ENCODE assay signal across 22 cellular contexts in genomic region chr11:19597876-19598275, GRCh38.
DNase-seq lines count a peak whose midpoint lies in the region; ATAC-seq, FAIRE-seq and TF ChIP-seq lines count a peak whose summit lies in the region.
"Had no signal": no experiment of that assay in that cellular context is flagged by ENCODE, and none has a peak within 500 bp of the region (broad histone marks: within the 10 kb centered on the region; RNA-seq: fewer than 3 reads in every experiment).

No MANE protein-coding gene starts in this region.

- FAIRE-seq in astrocyte (lab: Jason Lieb, UNC) (no peak), kidney (lab: Jason Lieb, UNC) (no peak)

- H2AFZ ChIP-seq in mammary epithelial cell (ENCODE audit: low read depth, low read length) (no peak overlapping the region), astrocyte (ENCODE audit: low read depth, low read length) (no peak overlapping the region)

- H3K36me3 Mint-ChIP-seq in MCF 10A (ENCODE audit: insufficient read depth, unreplicated experiment) (no peaks in the 10 kb centered on the region), astrocyte (ENCODE audit: low read depth, unreplicated experiment) (no peaks in the 10 kb centered on the region)
- H3K36me3 Mint-ChIP-seq: activated CD8-positive, alpha-beta memory T cell treated with anti-CD3 and anti-CD28 coated beads, Interleukin-2, amount 10 ng/mL, durations not matched to agents 7 days and 5 days; CD14-positive monocyte had no signal

- BruUV-seq in MCF 10A (replicated peaks; lab: Mats Ljungman, UMichigan) (no TSS peak), mammary epithelial cell (replicated peaks; lab: Mats Ljungman, UMichigan) (no TSS peak)

- no peak overlapping the region for H3K4me3 ChIP-seq in mammary epithelial cell (replicated peaks in 1 of 3; ENCODE audit: insufficient read depth in 1 of 3, low read depth in 2 of 3, low read length in 3 of 3)
- no peak overlapping the region for H3K4me3 ChIP-seq in astrocyte (ENCODE audit: insufficient read depth, low read depth, low read length)
- H3K4me3 ChIP-seq in aorta (ENCODE audit: low read length in 2 of 2), result peak overlapping the region; percentile 9 to 27
- no peak overlapping the region for H3K4me3 ChIP-seq in adrenal gland
- no peak overlapping the region for H3K4me3 ChIP-seq in kidney (ENCODE audit: low read length in 2 of 2)
- H3K4me3 ChIP-seq: breast epithelium, lung, stomach had no signal

- POLR2A ChIA-PET in MCF 10A (lab: Yijun Ruan, JAX), result interaction anchor here (1.3 to 1.5 kb wide), 3 partner anchors 10 to 71 kb away, joined by 3 to 5 read pairs (median 5); no protein-coding TSS in a partner anchor

- intact Hi-C loops in MCF 10A (cut with micrococcal nuclease), result loop anchor here (10.0 kb wide), 1 partner anchor 117 kb away; the partner anchor contains the start of gene NAV2
- intact Hi-C loops in mammary epithelial cell (cut with micrococcal nuclease), result loop anchor here (10.0 kb wide), 1 partner anchor 117 kb away; the partner anchor contains the start of gene NAV2
- intact Hi-C loops in aorta (cut with DNase I), result loop anchor here (2.0 to 5.0 kb wide), 4 partner anchors 74 to 115 kb away; partner anchors contain the start of gene NAV2 (in 2 of the 2)
- intact Hi-C loops in adrenal gland (cut with DNase I), result no loop called here
- intact Hi-C loops in kidney (cut with DNase I), result no loop called here

- CTCF ChIA-PET in MCF 10A (lab: Yijun Ruan, JAX), result interaction anchor here (1.0 to 2.9 kb wide), 4 partner anchors 34 to 67 kb away, joined by 3 to 12 read pairs (median 6); no protein-coding TSS in a partner anchor
- CTCF ChIA-PET in mammary epithelial cell (lab: Charles Lee; ENCODE audit: low non-redundant PET), result no interaction called here

- H3K4me1 Mint-ChIP-seq in MCF 10A (ENCODE audit: insufficient read depth, unreplicated experiment) (peaks cover 39% of the 10 kb centered on the region), astrocyte (ENCODE audit: low read depth, unreplicated experiment) (peaks cover 32% of the 10 kb centered on the region)
- H3K4me1 Mint-ChIP-seq: activated CD8-positive, alpha-beta memory T cell treated with anti-CD3 and anti-CD28 coated beads, Interleukin-2, amount 10 ng/mL, durations not matched to agents 7 days and 5 days had no signal

- H3K4me3 Mint-ChIP-seq in MCF 10A (ENCODE audit: unreplicated experiment), result no peak overlapping the region
- no peak overlapping the region for H3K4me3 Mint-ChIP-seq in astrocyte (ENCODE audit: unreplicated experiment)
- H3K4me3 Mint-ChIP-seq: activated CD8-positive, alpha-beta memory T cell treated with anti-CD3 and anti-CD28 coated beads, Interleukin-2, amount 10 ng/mL, durations not matched to agents 7 days and 5 days; CD14-positive monocyte had no signal

- H3K27ac ChIP-seq in mammary epithelial cell (ENCODE audit: insufficient read depth, low read depth, low read length), result no peak overlapping the region
- H3K27ac ChIP-seq in astrocyte (ENCODE audit: low read depth, low read length), result peak overlapping the region; percentile 95
- H3K27ac ChIP-seq in aorta (ENCODE audit: low read depth in 1 of 2, low read length in 2 of 2), result peak overlapping the region in 1 of 2 donors; percentile 94
- H3K27ac ChIP-seq in adrenal gland, result no peak overlapping the region
- H3K27ac ChIP-seq in kidney (ENCODE audit: low read depth in 2 of 2, low read length in 2 of 2), result no peak overlapping the region
- H3K27ac ChIP-seq: 22Rv1, breast epithelium had no signal

- no peak for DNase-seq in MCF 10A (ENCODE audit: unreplicated experiment)
- no peak for DNase-seq in mammary epithelial cell
- DNase-seq in astrocyte (ENCODE audit: low read depth), result no peak
- peak; percentile 97 for DNase-seq in myocyte (ENCODE audit: low read depth)
- DNase-seq in aorta, result peak; percentile 59 to 80
- DNase-seq in adrenal gland, result no peak
- no peak for DNase-seq in kidney
- no peak for DNase-seq in NCI-H2196 (lab: John Stamatoyannopoulos, UW; ENCODE audit: unreplicated experiment)
- DNase-seq: activated CD4-positive, CD25-positive, alpha-beta regulatory T cell; activated CD8-positive, alpha-beta memory T cell treated with anti-CD3 and anti-CD28 coated beads, Interleukin-2, amount 10 ng/mL, durations not matched to agents 7 days and 5 days; activated naive CD4-positive, alpha-beta T cell treated with Interleukin-2 at 50 U/mL for 16 hours; DMS79 treated with DMSO at 0.1 percent for 48 hours; effector CD4-positive, alpha-beta T cell; MV-4-11; NCI-H2081; NCI-H526; OCI-M1; stomach had no signal

- ATAC-seq in aorta (ENCODE audit: low FRiP score), result no peak
- ATAC-seq: activated CD8-positive, alpha-beta memory T cell treated with anti-CD3 and anti-CD28 coated beads, Interleukin-2, amount 10 ng/mL, durations not matched to agents 7 days and 5 days had no signal

- dilution Hi-C loops in mammary epithelial cell (cut with HindIII; ENCODE audit: low sequenced_read_pairs), result no loop called here

- H3K9ac ChIP-seq in mammary epithelial cell (ENCODE audit: insufficient read depth, low read length) (no peak overlapping the region), astrocyte (ENCODE audit: low read length) (no peak overlapping the region), kidney (ENCODE audit: low read length in 2 of 2) (no peak overlapping the region)

- H3K27me3 Mint-ChIP-seq in MCF 10A (ENCODE audit: insufficient read depth, unreplicated experiment) (no peaks in the 10 kb centered on the region), astrocyte (ENCODE audit: low read depth, unreplicated experiment) (peaks cover 17% of the 10 kb centered on the region)

- H4K20me1 ChIP-seq in mammary epithelial cell (ENCODE audit: insufficient read depth, low read length) (no peaks in the 10 kb centered on the region), astrocyte (ENCODE audit: insufficient read depth, low read length) (no peaks in the 10 kb centered on the region)

- H3K9me3 Mint-ChIP-seq in MCF 10A (ENCODE audit: unreplicated experiment) (no peaks in the 10 kb centered on the region), astrocyte (ENCODE audit: unreplicated experiment) (peaks cover 8% of the 10 kb centered on the region)
- H3K9me3 Mint-ChIP-seq: CD14-positive monocyte had no signal

- no peaks in the 10 kb centered on the region for H3K9me3 ChIP-seq in mammary epithelial cell (replicated peaks; ENCODE audit: insufficient read depth, low read length)
- H3K9me3 ChIP-seq in astrocyte (ENCODE audit: insufficient read depth, low read depth, low read length), result no peaks in the 10 kb centered on the region
- H3K9me3 ChIP-seq in aorta (ENCODE audit: control insufficient read depth, low read length), result no peaks in the 10 kb centered on the region
- H3K9me3 ChIP-seq in adrenal gland (replicated peaks in 1 of 3), result no peaks in the 10 kb centered on the region
- no peaks in the 10 kb centered on the region for H3K9me3 ChIP-seq in kidney (ENCODE audit: control insufficient read depth in 1 of 2, low read length in 2 of 2)
- H3K9me3 ChIP-seq: breast epithelium, stomach had no signal

- H3K27ac Mint-ChIP-seq in MCF 10A (ENCODE audit: low read depth, unreplicated experiment) (peak overlapping the region; percentile 37), astrocyte (ENCODE audit: unreplicated experiment) (no peak overlapping the region)
- H3K27ac Mint-ChIP-seq: activated CD8-positive, alpha-beta memory T cell treated with anti-CD3 and anti-CD28 coated beads, Interleukin-2, amount 10 ng/mL, durations not matched to agents 7 days and 5 days; CD14-positive monocyte had no signal

- H3K79me2 ChIP-seq in mammary epithelial cell (ENCODE audit: insufficient read depth, low read length) (no peaks in the 10 kb centered on the region), astrocyte (ENCODE audit: insufficient read depth, low read length) (no peaks in the 10 kb centered on the region)

- in situ Hi-C loops in mammary epithelial cell (cut with MboI; ENCODE audit: low sequenced_read_pairs in 2 of 2), result no loop called here

- no peak overlapping the region for H3K4me2 ChIP-seq in mammary epithelial cell (ENCODE audit: insufficient read depth, low read depth, low read length)
- H3K4me2 ChIP-seq in astrocyte (ENCODE audit: low read length), result peak overlapping the region; percentile 75

- no peak for TF ChIP-seq POLR2A in adrenal gland (IDR thresholded peaks at IDR 0.05)

- H3K4me1 ChIP-seq in mammary epithelial cell (ENCODE audit: insufficient read depth, low read length) (peaks cover 21% of the 10 kb centered on the region), astrocyte (ENCODE audit: insufficient read depth, low read length) (peaks cover 27% of the 10 kb centered on the region), aorta (ENCODE audit: control insufficient read depth in 1 of 2, insufficient read depth in 2 of 2, low read length in 2 of 2) (peaks cover 7 to 8% of the 10 kb centered on the region in 2 donors), adrenal gland (replicated peaks in 1 of 2) (peaks cover 0 to 21% of the 10 kb centered on the region in 2 donors), kidney (ENCODE audit: control insufficient read depth in 1 of 2, insufficient read depth in 1 of 2, low read depth in 1 of 2, low read length in 2 of 2) (peaks cover 0 to 4% of the 10 kb centered on the region in 2 donors)

- no peak for TF ChIP-seq CTCF in MCF 10A (IDR thresholded peaks at IDR 0.05; ENCODE audit: unreplicated experiment)
- no peak for TF ChIP-seq CTCF in mammary epithelial cell (conservative IDR thresholded peaks at IDR 0.05 in 1 of 2, IDR thresholded peaks at IDR 0.05 in 1 of 2; ENCODE audit: extremely low read depth in 1 of 2, insufficient read depth in 1 of 2, low read depth in 1 of 2, low read length in 2 of 2)
- TF ChIP-seq CTCF in astrocyte (IDR thresholded peaks at IDR 0.05; ENCODE audit: insufficient read depth, low read depth, low read length), result no peak
- no peak for TF ChIP-seq CTCF in adrenal gland (IDR thresholded peaks at IDR 0.05)
- no peak for TF ChIP-seq CTCF in kidney (IDR thresholded peaks at IDR 0.05; ENCODE audit: borderline replicate concordance, extremely low read depth, insufficient read depth)

- H3K36me3 ChIP-seq in mammary epithelial cell (ENCODE audit: insufficient read depth, low read length) (no peaks in the 10 kb centered on the region), astrocyte (ENCODE audit: insufficient read depth, low read length) (no peaks in the 10 kb centered on the region), aorta (ENCODE audit: control insufficient read depth in 1 of 2, insufficient read depth in 2 of 2, low read length in 1 of 2) (no peaks in the 10 kb centered on the region), adrenal gland (replicated peaks in 1 of 2) (no peaks in the 10 kb centered on the region), kidney (ENCODE audit: control insufficient read depth in 1 of 2, insufficient read depth in 2 of 2, low read length in 2 of 2) (no peaks in the 10 kb centered on the region)
- H3K36me3 ChIP-seq: breast epithelium, stomach had no signal

- 86% methylated on average over 1 of the region's 5 CpGs for WGBS in mammary epithelial cell (ENCODE audit: low coverage, missing lambda C conversion rate)
- WGBS in aorta, 2 donors, result 11 to 28% methylated on average over 5 of the region's 5 CpGs
- 85 to 91% (median 87%) methylated on average over 5 of the region's 5 CpGs for WGBS in adrenal gland, 4 donors

- no peaks in the 10 kb centered on the region for H3K27me3 ChIP-seq in mammary epithelial cell (ENCODE audit: insufficient read depth, low read length)
- no peaks in the 10 kb centered on the region for H3K27me3 ChIP-seq in astrocyte (ENCODE audit: insufficient read depth, low read length)
- no peaks in the 10 kb centered on the region for H3K27me3 ChIP-seq in aorta (ENCODE audit: control insufficient read depth in 1 of 2, insufficient read depth in 2 of 2, low read length in 1 of 2)
- no peaks in the 10 kb centered on the region for H3K27me3 ChIP-seq in adrenal gland
- H3K27me3 ChIP-seq: breast epithelium, stomach had no signal

Comparison
In these comparisons a context has a peak if more than half of its experiments do, and no peak if none do; other contexts are left out.
1. DNase-seq: peak in myocyte (single experiment) and aorta (2 of 2); none in MCF 10A (single experiment), mammary epithelial cell (single experiment), astrocyte (single experiment), adrenal gland (0 of 7), kidney (single experiment) and NCI-H2196 (single experiment).
2. H3K4me3 ChIP-seq: peak in aorta (2 of 2); none in mammary epithelial cell (0 of 3), astrocyte (single experiment), adrenal gland (0 of 4) and kidney (0 of 2).
3. intact Hi-C loops: an anchor here in MCF 10A (10.0 kb wide), mammary epithelial cell (10.0 kb wide) and aorta (2.0 to 5.0 kb wide); none called in adrenal gland and kidney.